Comparison of ENCODE assay signal across 1 cellular context in the genomic region with DNA sequence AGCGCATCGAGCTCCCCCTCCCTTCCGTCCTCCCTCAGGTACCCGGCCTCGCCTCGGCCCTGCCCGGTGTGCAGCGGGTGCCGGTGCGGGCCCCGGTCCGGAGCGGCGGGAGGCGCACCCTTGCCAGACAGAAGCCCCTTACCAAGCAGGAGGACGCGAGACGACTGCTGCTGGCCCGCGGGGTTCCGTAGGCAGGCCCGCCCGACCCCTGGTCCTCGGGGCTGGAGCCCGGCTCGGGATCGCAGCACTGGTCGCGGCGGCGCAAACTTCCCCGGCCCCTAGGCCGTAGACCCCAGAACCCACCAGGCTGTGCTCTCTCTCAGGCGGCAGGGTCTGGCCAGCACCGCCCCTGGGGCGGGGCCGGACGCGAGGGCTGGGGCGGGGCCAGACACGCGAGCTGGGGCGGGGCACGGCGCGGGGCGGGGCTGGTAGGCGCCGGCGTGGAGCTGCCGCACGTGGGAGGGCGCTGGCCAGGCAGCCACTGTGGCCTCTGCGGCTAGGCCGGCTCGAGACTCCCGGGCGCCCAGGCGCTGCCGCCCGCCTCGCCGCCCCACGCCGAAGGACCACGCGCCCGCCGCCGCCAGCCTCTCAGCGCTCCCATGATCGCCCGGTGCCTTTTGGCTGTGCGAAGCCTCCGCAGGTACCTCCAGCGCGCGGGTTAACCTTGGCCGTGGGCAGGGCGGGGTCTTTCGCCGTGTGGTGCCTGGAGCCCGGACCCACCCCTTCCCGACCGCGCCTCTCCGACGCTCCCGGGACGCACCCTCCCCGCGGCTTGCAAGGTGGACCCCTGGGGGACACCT.
TF ChIP-seq lines count a peak whose summit lies in the region.

Gene NLN (plus strand): TSS at position 431 of the 800 bp plus-strand sequence. CDS start 169 bp downstream, at position 600.
Gene SGTB (minus strand): TSS at position 335 of the 800 bp plus-strand sequence. CDS start 1,302 bp downstream, outside the sequence.

TF ChIP-seq in HepG2, 621 proteins besides CTCF, POLR2A, EP300 and RAD21 (continued from another document and continues in another):
- TF ChIP-seq ZNF552 (CRISPR knock-in tag; IDR thresholded peaks at IDR 0.05; ENCODE audit: borderline replicate concordance) (no peak), SRY (CRISPR knock-in tag; IDR thresholded peaks at IDR 0.05) (peak; percentile 80; the same call in 1 of the 2 replicates), ZNF556 (CRISPR knock-in tag; IDR thresholded peaks at IDR 0.05; ENCODE audit: borderline replicate concordance) (peak; percentile 64; the same call in 1 of the 2 replicates), ZNF672 (CRISPR knock-in tag; IDR thresholded peaks at IDR 0.05) (no peak), ARID2 (CRISPR knock-in tag; IDR thresholded peaks at IDR 0.05; ENCODE audit: borderline replicate concordance) (peak; percentile 35; the same call in 1 of the 2 replicates), TBL1XR1 (IDR thresholded peaks at IDR 0.05; ENCODE audit: borderline replicate concordance, low read length, partially characterized antibody) (no peak), FOXM1 (CRISPR knock-in tag; IDR thresholded peaks at IDR 0.05) (no peak), ZNF276 (CRISPR knock-in tag; IDR thresholded peaks at IDR 0.05; ENCODE audit: low read depth) (0 out of 2 replicates have a peak, but pooled peaks have one; percentile 45), ZNF362 (CRISPR knock-in tag; IDR thresholded peaks at IDR 0.05; ENCODE audit: borderline replicate concordance) (peak; percentile 26; the same call in 1 of the 2 replicates), TFDP1 (CRISPR knock-in tag; IDR thresholded peaks at IDR 0.05; ENCODE audit: borderline replicate concordance) (no peak), ZNF460 (CRISPR knock-in tag; IDR thresholded peaks at IDR 0.05; ENCODE audit: borderline replicate concordance) (no peak), IKZF1 (IDR thresholded peaks at IDR 0.05) (no peak), TRIM22 (IDR thresholded peaks at IDR 0.05) (no peak), NFYB (CRISPR knock-in tag; IDR thresholded peaks at IDR 0.05) (no peak), ZNF660 (CRISPR knock-in tag; IDR thresholded peaks at IDR 0.05; ENCODE audit: borderline replicate concordance, low read depth) (no peak), POLR2AphosphoS5 (IDR thresholded peaks at IDR 0.05; ENCODE audit: low read depth, low read length) (peak; percentile 69; the same call in 1 of the 2 replicates), KDM5A (IDR thresholded peaks at IDR 0.05; ENCODE audit: borderline replicate concordance, low read length) (no peak; the same call in 1 of the 2 replicates), WIZ (CRISPR knock-in tag; IDR thresholded peaks at IDR 0.05) (no peak), ZNF343 (CRISPR knock-in tag; IDR thresholded peaks at IDR 0.05) (0 out of 2 replicates have a peak, but pooled peaks have one; percentile 38), HES4 (CRISPR knock-in tag; IDR thresholded peaks at IDR 0.05; ENCODE audit: borderline replicate concordance) (peak; percentile 31; the same call in 1 of the 2 replicates)
- TF ChIP-seq, protein P1, sequence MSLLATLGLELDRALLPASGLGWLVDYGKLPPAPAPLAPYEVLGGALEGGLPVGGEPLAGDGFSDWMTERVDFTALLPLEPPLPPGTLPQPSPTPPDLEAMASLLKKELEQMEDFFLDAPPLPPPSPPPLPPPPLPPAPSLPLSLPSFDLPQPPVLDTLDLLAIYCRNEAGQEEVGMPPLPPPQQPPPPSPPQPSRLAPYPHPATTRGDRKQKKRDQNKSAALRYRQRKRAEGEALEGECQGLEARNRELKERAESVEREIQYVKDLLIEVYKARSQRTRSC (CRISPR knock-in tag; IDR thresholded peaks at IDR 0.05; ENCODE audit: low read depth): peak; percentile 56; the same call in 1 of the 2 replicates
- TF ChIP-seq, protein P2, sequence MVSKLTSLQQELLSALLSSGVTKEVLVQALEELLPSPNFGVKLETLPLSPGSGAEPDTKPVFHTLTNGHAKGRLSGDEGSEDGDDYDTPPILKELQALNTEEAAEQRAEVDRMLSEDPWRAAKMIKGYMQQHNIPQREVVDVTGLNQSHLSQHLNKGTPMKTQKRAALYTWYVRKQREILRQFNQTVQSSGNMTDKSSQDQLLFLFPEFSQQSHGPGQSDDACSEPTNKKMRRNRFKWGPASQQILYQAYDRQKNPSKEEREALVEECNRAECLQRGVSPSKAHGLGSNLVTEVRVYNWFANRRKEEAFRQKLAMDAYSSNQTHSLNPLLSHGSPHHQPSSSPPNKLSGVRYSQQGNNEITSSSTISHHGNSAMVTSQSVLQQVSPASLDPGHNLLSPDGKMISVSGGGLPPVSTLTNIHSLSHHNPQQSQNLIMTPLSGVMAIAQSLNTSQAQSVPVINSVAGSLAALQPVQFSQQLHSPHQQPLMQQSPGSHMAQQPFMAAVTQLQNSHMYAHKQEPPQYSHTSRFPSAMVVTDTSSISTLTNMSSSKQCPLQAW (CRISPR knock-in tag; IDR thresholded peaks at IDR 0.05): peak; percentile 11; the same call in 1 of the 2 replicates
- TF ChIP-seq, protein P3, sequence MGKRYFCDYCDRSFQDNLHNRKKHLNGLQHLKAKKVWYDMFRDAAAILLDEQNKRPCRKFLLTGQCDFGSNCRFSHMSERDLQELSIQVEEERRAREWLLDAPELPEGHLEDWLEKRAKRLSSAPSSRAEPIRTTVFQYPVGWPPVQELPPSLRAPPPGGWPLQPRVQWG (CRISPR knock-in tag; IDR thresholded peaks at IDR 0.05; ENCODE audit: borderline replicate concordance, low read depth): no peak
- TF ChIP-seq, protein P4, sequence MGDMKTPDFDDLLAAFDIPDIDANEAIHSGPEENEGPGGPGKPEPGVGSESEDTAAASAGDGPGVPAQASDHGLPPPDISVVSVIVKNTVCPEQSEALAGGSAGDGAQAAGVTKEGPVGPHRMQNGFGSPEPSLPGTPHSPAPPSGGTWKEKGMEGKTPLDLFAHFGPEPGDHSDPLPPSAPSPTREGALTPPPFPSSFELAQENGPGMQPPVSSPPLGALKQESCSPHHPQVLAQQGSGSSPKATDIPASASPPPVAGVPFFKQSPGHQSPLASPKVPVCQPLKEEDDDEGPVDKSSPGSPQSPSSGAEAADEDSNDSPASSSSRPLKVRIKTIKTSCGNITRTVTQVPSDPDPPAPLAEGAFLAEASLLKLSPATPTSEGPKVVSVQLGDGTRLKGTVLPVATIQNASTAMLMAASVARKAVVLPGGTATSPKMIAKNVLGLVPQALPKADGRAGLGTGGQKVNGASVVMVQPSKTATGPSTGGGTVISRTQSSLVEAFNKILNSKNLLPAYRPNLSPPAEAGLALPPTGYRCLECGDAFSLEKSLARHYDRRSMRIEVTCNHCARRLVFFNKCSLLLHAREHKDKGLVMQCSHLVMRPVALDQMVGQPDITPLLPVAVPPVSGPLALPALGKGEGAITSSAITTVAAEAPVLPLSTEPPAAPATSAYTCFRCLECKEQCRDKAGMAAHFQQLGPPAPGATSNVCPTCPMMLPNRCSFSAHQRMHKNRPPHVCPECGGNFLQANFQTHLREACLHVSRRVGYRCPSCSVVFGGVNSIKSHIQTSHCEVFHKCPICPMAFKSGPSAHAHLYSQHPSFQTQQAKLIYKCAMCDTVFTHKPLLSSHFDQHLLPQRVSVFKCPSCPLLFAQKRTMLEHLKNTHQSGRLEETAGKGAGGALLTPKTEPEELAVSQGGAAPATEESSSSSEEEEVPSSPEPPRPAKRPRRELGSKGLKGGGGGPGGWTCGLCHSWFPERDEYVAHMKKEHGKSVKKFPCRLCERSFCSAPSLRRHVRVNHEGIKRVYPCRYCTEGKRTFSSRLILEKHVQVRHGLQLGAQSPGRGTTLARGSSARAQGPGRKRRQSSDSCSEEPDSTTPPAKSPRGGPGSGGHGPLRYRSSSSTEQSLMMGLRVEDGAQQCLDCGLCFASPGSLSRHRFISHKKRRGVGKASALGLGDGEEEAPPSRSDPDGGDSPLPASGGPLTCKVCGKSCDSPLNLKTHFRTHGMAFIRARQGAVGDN (CRISPR knock-in tag; IDR thresholded peaks at IDR 0.05): peak; percentile 86
- TF ChIP-seq, protein P5, sequence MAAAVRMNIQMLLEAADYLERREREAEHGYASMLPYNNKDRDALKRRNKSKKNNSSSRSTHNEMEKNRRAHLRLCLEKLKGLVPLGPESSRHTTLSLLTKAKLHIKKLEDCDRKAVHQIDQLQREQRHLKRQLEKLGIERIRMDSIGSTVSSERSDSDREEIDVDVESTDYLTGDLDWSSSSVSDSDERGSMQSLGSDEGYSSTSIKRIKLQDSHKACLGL (CRISPR knock-in tag; IDR thresholded peaks at IDR 0.05): peak; percentile 22
- TF ChIP-seq, protein P6, sequence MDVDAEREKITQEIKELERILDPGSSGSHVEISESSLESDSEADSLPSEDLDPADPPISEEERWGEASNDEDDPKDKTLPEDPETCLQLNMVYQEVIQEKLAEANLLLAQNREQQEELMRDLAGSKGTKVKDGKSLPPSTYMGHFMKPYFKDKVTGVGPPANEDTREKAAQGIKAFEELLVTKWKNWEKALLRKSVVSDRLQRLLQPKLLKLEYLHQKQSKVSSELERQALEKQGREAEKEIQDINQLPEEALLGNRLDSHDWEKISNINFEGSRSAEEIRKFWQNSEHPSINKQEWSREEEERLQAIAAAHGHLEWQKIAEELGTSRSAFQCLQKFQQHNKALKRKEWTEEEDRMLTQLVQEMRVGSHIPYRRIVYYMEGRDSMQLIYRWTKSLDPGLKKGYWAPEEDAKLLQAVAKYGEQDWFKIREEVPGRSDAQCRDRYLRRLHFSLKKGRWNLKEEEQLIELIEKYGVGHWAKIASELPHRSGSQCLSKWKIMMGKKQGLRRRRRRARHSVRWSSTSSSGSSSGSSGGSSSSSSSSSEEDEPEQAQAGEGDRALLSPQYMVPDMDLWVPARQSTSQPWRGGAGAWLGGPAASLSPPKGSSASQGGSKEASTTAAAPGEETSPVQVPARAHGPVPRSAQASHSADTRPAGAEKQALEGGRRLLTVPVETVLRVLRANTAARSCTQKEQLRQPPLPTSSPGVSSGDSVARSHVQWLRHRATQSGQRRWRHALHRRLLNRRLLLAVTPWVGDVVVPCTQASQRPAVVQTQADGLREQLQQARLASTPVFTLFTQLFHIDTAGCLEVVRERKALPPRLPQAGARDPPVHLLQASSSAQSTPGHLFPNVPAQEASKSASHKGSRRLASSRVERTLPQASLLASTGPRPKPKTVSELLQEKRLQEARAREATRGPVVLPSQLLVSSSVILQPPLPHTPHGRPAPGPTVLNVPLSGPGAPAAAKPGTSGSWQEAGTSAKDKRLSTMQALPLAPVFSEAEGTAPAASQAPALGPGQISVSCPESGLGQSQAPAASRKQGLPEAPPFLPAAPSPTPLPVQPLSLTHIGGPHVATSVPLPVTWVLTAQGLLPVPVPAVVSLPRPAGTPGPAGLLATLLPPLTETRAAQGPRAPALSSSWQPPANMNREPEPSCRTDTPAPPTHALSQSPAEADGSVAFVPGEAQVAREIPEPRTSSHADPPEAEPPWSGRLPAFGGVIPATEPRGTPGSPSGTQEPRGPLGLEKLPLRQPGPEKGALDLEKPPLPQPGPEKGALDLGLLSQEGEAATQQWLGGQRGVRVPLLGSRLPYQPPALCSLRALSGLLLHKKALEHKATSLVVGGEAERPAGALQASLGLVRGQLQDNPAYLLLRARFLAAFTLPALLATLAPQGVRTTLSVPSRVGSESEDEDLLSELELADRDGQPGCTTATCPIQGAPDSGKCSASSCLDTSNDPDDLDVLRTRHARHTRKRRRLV (CRISPR knock-in tag; IDR thresholded peaks at IDR 0.05): no peak
